ENCODE assay signal across 9 cellular contexts in genomic region chr1:201889092-201889968, GRCh38. TPM values are rescaled to one million over a fixed set of nuclear protein-coding genes. Genes with fewer than 3 reads are reported as not detected.
DNase-seq lines count a peak whose midpoint lies in the region; ATAC-seq and FAIRE-seq lines count a peak whose summit lies in the region.
"Had no signal": no experiment of that assay in that cellular context is flagged by ENCODE, and none has a peak within 500 bp of the region (broad histone marks: within the 10 kb centered on the region; RNA-seq: fewer than 3 reads in every experiment).

No MANE protein-coding gene starts in this region.

- peaks cover 12% of the 10 kb centered on the region; the same call in 1 of the 2 replicates for H3K27me3 ChIP-seq in HAP-1 (ENCODE audit: low read depth)
- H3K27me3 ChIP-seq in iPS-18a (ENCODE audit: control insufficient read depth, insufficient read depth, low read length) = peaks cover 26% of the 10 kb centered on the region
- H3K27me3 ChIP-seq in small intestine (ENCODE audit: control insufficient read depth in 2 of 2, insufficient read depth in 2 of 2, low read length in 2 of 2) = peaks cover 0 to 2% of the 10 kb centered on the region in 2 donors

- peaks cover 9% of the 10 kb centered on the region for H3K4me1 Mint-ChIP-seq in activated naive CD8-positive, alpha-beta T cell (ENCODE audit: low read depth)

- 19 to 24% (median 21%) methylated on average over 28 to 33 of the region's 33 CpGs for WGBS in small intestine, 3 donors

- H3K4me1 ChIP-seq in HAP-1 (no peaks in the 10 kb centered on the region), iPS-18a (ENCODE audit: control insufficient read depth, low read depth, low read length) (peaks cover 11% of the 10 kb centered on the region), small intestine (ENCODE audit: control insufficient read depth in 2 of 2, insufficient read depth in 1 of 2, low read depth in 1 of 2, low read length in 1 of 2) (no peaks in the 10 kb centered on the region)

- ATAC-seq in HG03196 (IDR thresholded peaks at IDR 0.05; ENCODE audit: unreplicated experiment) (no peak), GM19452 (IDR thresholded peaks at IDR 0.05; ENCODE audit: unreplicated experiment) (no peak), HG03097 (IDR thresholded peaks at IDR 0.05; ENCODE audit: low FRiP score, unreplicated experiment) (no peak)

- H3K27me3 Mint-ChIP-seq in activated naive CD8-positive, alpha-beta T cell = peaks cover 25% of the 10 kb centered on the region

- H3K27ac ChIP-seq in iPS-18a (ENCODE audit: low read length) (no peak overlapping the region), small intestine (ENCODE audit: low read depth in 1 of 2, low read length in 1 of 2) (no peak overlapping the region)

- H3K36me3 ChIP-seq in HAP-1 (replicated peaks) (no peaks in the 10 kb centered on the region), iPS-18a (ENCODE audit: control insufficient read depth, low read depth, low read length) (no peaks in the 10 kb centered on the region), small intestine (ENCODE audit: control insufficient read depth in 2 of 2, insufficient read depth in 2 of 2, low read length in 2 of 2) (no peaks in the 10 kb centered on the region)

- H3K9ac ChIP-seq in iPS-18a (ENCODE audit: low read length) = peak overlapping the region; percentile 25

- no peaks in the 10 kb centered on the region for H3K9me3 Mint-ChIP-seq in activated naive CD8-positive, alpha-beta T cell (ENCODE audit: low read depth)

- peak overlapping the region; percentile 87 for H3K4me3 Mint-ChIP-seq in activated naive CD8-positive, alpha-beta T cell

- in situ Hi-C loops in HAP-1 (cut with MboI; ENCODE audit: low sequenced_read_pairs) = no loop called here

- DNase-seq in HAP-1 (ENCODE audit: low spot score in 2 of 2) (no peak), small intestine (no peak), middle frontal gyrus (ENCODE audit: extremely low spot score, low spot score) (no peak)
- DNase-seq: activated CD8-positive, alpha-beta memory T cell treated with anti-CD3 and anti-CD28 coated beads, Interleukin-2, amount 50 U/mL, for 4 hours had no signal

- peak overlapping the region; percentile 11; the same call in 1 of the 2 replicates for H3K4me3 ChIP-seq in HAP-1
- H3K4me3 ChIP-seq in iPS-18a (ENCODE audit: low read length) = peak overlapping the region; percentile 73
- H3K4me3 ChIP-seq in small intestine (ENCODE audit: low read depth in 1 of 2, low read length in 2 of 2) = peak overlapping the region; percentile 55 to 58

- no peaks in the 10 kb centered on the region for H3K36me3 Mint-ChIP-seq in activated naive CD8-positive, alpha-beta T cell

- no peak for FAIRE-seq in small intestine (lab: Jason Lieb, UNC)

- no peaks in the 10 kb centered on the region for H3K9me3 ChIP-seq in HAP-1
- H3K9me3 ChIP-seq in iPS-18a (ENCODE audit: control insufficient read depth, low read depth, low read length) = no peaks in the 10 kb centered on the region
- no peaks in the 10 kb centered on the region for H3K9me3 ChIP-seq in small intestine (ENCODE audit: control insufficient read depth, low read depth)

- no peak overlapping the region for H3K27ac Mint-ChIP-seq in activated naive CD8-positive, alpha-beta T cell

RNA-seq across cellular contexts. Expression of gene SHISA4, which starts 0.6 kb away (rescaled TPM):
- 1 to 10 TPM in 2 of 3 donors, under 1 TPM in 1; 0.45 to 7.9 (median 5.4) TPM for polyA plus RNA-seq in small intestine

RNA-seq across cellular contexts. Expression of gene LMOD1, which starts 57.0 kb away (rescaled TPM):
- 10 to 100 TPM in 1 of 3 donors, 1 to 10 TPM in 2; 1.1 to 39.6 (median 6.2) TPM for polyA plus RNA-seq in small intestine

Comparison
In these comparisons a context has a peak if more than half of its experiments do, and no peak if none do; other contexts are left out.
1. H3K4me3 ChIP-seq: peak in every context shown above with its lines; median percentile 73 in iPS-18a; 56 in small intestine; 11 in HAP-1.